Comparison of ENCODE assay signal across 1 cellular context in the genomic region with DNA sequence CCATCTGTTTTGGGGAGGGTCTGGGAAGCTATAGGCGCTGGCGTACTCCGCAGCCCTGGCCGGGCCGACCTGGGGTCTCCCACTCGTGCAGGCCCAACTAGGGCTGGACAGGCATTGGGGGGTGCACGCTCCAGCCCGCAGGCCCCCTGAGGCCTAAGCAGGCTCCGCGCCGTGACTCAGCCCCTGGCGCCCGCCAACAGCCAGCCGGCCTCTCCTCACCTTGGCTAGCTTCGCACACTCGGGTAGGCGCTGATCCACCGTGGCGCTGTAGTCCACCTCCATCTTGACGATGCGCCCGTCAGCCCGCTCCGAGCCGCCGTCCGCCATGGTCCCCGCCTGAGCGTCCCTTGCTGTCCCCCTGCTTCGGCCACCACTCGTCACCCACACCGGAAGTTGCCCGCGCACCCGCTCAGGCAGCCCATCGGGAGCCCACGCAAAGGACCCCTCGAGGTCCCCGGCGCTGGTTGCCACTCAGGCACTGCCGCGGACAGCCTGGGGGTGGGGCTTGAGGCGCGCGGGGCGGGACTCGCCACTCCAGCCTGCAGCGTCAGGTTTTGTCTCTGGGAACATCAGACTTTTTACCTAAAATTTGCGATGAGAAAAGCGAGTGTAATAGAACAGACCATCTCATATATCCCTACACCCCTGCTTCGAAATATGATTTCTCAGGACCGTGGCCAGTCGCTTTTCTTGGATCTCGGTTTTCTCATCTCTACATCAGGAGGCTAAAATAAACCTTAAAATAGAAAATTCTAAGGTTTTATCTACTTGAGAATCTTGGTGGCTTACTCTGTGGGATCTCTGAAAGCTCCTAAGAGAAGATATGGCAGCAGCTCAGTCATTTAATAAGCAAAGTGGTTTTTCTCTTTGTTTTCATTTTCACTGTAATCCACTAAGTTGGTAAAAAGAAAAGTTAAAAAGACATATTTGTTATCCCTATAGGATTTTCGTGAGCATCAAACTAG.
TF ChIP-seq lines count a peak whose summit lies in the region.

A gene (minus strand): TSS at position 385 of the 965 bp plus-strand sequence. CDS start 58 bp downstream, at position 327.

TF ChIP-seq in HepG2, 621 proteins besides CTCF, POLR2A, EP300 and RAD21 (continued from another document and continues in another):
- TF ChIP-seq ZNF570 (CRISPR knock-in tag; IDR thresholded peaks at IDR 0.05; ENCODE audit: borderline replicate concordance) (no peak), ZNF331 (CRISPR knock-in tag; IDR thresholded peaks at IDR 0.05) (peak; percentile 95), TBX3 (IDR thresholded peaks at IDR 0.05; ENCODE audit: borderline replicate concordance) (no peak), SMARCE1 (IDR thresholded peaks at IDR 0.05; ENCODE audit: borderline replicate concordance) (no peak), ZNF30 (CRISPR knock-in tag; IDR thresholded peaks at IDR 0.05) (no peak), AKAP8 (CRISPR knock-in tag; IDR thresholded peaks at IDR 0.05) (peak; percentile 86), CHD2 (IDR thresholded peaks at IDR 0.05; ENCODE audit: low read depth, low read length) (no peak), SOX13 (IDR thresholded peaks at IDR 0.05) (no peak), SOX13 (CRISPR knock-in tag; conservative IDR thresholded peaks at IDR 0.05 in 1 of 2, IDR thresholded peaks at IDR 0.05 in 1 of 2) (peak in 1 of 2 experiments; percentile 59; a peak in 2 of 4 replicates), ZKSCAN8 (CRISPR knock-in tag; IDR thresholded peaks at IDR 0.05; ENCODE audit: borderline replicate concordance) (no peak), RFXANK (CRISPR knock-in tag; IDR thresholded peaks at IDR 0.05) (0 out of 2 replicates have a peak, but pooled peaks have one; percentile 69), PTBP1 (IDR thresholded peaks at IDR 0.05; ENCODE audit: low read depth, low read length, poor library complexity, severe bottlenecking) (no peak), ZSCAN31 (CRISPR knock-in tag; IDR thresholded peaks at IDR 0.05; ENCODE audit: low read depth) (peak; percentile 94), SRY (CRISPR knock-in tag; IDR thresholded peaks at IDR 0.05) (peak; percentile 95; the same call in 1 of the 2 replicates), ZNF180 (CRISPR knock-in tag; IDR thresholded peaks at IDR 0.05; ENCODE audit: borderline replicate concordance, low read depth) (0 out of 2 replicates have a peak, but pooled peaks have one; percentile 86), POLR2AphosphoS5 (IDR thresholded peaks at IDR 0.05; ENCODE audit: low read depth, low read length) (peak; percentile 93), ETV6 (CRISPR knock-in tag; conservative IDR thresholded peaks at IDR 0.05) (peak; percentile 85; the same call in 1 of the 2 replicates), GPN1 (CRISPR knock-in tag; IDR thresholded peaks at IDR 0.05; ENCODE audit: borderline replicate concordance) (no peak; the same call in 1 of the 2 replicates), SETDB1 (CRISPR knock-in tag; IDR thresholded peaks at IDR 0.05; ENCODE audit: borderline replicate concordance) (no peak)
- TF ChIP-seq, protein P1, sequence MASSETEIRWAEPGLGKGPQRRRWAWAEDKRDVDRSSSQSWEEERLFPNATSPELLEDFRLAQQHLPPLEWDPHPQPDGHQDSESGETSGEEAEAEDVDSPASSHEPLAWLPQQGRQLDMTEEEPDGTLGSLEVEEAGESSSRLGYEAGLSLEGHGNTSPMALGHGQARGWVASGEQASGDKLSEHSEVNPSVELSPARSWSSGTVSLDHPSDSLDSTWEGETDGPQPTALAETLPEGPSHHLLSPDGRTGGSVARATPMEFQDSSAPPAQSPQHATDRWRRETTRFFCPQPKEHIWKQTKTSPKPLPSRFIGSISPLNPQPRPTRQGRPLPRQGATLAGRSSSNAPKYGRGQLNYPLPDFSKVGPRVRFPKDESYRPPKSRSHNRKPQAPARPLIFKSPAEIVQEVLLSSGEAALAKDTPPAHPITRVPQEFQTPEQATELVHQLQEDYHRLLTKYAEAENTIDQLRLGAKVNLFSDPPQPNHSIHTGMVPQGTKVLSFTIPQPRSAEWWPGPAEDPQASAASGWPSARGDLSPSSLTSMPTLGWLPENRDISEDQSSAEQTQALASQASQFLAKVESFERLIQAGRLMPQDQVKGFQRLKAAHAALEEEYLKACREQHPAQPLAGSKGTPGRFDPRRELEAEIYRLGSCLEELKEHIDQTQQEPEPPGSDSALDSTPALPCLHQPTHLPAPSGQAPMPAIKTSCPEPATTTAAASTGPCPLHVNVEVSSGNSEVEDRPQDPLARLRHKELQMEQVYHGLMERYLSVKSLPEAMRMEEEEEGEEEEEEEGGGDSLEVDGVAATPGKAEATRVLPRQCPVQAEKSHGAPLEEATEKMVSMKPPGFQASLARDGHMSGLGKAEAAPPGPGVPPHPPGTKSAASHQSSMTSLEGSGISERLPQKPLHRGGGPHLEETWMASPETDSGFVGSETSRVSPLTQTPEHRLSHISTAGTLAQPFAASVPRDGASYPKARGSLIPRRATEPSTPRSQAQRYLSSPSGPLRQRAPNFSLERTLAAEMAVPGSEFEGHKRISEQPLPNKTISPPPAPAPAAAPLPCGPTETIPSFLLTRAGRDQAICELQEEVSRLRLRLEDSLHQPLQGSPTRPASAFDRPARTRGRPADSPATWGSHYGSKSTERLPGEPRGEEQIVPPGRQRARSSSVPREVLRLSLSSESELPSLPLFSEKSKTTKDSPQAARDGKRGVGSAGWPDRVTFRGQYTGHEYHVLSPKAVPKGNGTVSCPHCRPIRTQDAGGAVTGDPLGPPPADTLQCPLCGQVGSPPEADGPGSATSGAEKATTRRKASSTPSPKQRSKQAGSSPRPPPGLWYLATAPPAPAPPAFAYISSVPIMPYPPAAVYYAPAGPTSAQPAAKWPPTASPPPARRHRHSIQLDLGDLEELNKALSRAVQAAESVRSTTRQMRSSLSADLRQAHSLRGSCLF (CRISPR knock-in tag; IDR thresholded peaks at IDR 0.05; ENCODE audit: borderline replicate concordance), result no peak
- TF ChIP-seq, protein P2, sequence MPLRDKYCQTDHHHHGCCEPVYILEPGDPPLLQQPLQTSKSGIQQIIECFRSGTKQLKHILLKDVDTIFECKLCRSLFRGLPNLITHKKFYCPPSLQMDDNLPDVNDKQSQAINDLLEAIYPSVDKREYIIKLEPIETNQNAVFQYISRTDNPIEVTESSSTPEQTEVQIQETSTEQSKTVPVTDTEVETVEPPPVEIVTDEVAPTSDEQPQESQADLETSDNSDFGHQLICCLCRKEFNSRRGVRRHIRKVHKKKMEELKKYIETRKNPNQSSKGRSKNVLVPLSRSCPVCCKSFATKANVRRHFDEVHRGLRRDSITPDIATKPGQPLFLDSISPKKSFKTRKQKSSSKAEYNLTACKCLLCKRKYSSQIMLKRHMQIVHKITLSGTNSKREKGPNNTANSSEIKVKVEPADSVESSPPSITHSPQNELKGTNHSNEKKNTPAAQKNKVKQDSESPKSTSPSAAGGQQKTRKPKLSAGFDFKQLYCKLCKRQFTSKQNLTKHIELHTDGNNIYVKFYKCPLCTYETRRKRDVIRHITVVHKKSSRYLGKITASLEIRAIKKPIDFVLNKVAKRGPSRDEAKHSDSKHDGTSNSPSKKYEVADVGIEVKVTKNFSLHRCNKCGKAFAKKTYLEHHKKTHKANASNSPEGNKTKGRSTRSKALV (CRISPR knock-in tag; IDR thresholded peaks at IDR 0.05), result no peak; the same call in 1 of the 2 replicates
- TF ChIP-seq, protein P3, sequence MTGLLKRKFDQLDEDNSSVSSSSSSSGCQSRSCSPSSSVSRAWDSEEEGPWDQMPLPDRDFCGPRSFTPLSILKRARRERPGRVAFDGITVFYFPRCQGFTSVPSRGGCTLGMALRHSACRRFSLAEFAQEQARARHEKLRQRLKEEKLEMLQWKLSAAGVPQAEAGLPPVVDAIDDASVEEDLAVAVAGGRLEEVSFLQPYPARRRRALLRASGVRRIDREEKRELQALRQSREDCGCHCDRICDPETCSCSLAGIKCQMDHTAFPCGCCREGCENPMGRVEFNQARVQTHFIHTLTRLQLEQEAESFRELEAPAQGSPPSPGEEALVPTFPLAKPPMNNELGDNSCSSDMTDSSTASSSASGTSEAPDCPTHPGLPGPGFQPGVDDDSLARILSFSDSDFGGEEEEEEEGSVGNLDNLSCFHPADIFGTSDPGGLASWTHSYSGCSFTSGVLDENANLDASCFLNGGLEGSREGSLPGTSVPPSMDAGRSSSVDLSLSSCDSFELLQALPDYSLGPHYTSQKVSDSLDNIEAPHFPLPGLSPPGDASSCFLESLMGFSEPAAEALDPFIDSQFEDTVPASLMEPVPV (CRISPR knock-in tag; IDR thresholded peaks at IDR 0.05), result peak; percentile 98; the same call in 1 of the 2 replicates
- TF ChIP-seq, protein P4, sequence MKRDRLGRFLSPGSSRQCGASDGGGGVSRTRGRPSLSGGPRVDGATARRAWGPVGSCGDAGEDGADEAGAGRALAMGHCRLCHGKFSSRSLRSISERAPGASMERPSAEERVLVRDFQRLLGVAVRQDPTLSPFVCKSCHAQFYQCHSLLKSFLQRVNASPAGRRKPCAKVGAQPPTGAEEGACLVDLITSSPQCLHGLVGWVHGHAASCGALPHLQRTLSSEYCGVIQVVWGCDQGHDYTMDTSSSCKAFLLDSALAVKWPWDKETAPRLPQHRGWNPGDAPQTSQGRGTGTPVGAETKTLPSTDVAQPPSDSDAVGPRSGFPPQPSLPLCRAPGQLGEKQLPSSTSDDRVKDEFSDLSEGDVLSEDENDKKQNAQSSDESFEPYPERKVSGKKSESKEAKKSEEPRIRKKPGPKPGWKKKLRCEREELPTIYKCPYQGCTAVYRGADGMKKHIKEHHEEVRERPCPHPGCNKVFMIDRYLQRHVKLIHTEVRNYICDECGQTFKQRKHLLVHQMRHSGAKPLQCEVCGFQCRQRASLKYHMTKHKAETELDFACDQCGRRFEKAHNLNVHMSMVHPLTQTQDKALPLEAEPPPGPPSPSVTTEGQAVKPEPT (CRISPR knock-in tag; IDR thresholded peaks at IDR 0.05; ENCODE audit: low read depth), result peak; percentile 83; the same call in 1 of the 2 replicates
- TF ChIP-seq, protein P5, sequence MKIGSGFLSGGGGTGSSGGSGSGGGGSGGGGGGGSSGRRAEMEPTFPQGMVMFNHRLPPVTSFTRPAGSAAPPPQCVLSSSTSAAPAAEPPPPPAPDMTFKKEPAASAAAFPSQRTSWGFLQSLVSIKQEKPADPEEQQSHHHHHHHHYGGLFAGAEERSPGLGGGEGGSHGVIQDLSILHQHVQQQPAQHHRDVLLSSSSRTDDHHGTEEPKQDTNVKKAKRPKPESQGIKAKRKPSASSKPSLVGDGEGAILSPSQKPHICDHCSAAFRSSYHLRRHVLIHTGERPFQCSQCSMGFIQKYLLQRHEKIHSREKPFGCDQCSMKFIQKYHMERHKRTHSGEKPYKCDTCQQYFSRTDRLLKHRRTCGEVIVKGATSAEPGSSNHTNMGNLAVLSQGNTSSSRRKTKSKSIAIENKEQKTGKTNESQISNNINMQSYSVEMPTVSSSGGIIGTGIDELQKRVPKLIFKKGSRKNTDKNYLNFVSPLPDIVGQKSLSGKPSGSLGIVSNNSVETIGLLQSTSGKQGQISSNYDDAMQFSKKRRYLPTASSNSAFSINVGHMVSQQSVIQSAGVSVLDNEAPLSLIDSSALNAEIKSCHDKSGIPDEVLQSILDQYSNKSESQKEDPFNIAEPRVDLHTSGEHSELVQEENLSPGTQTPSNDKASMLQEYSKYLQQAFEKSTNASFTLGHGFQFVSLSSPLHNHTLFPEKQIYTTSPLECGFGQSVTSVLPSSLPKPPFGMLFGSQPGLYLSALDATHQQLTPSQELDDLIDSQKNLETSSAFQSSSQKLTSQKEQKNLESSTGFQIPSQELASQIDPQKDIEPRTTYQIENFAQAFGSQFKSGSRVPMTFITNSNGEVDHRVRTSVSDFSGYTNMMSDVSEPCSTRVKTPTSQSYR (CRISPR knock-in tag; IDR thresholded peaks at IDR 0.05; ENCODE audit: borderline replicate concordance), result 0 out of 2 replicates have a peak, but pooled peaks have one; percentile 10
- TF ChIP-seq, protein P6, sequence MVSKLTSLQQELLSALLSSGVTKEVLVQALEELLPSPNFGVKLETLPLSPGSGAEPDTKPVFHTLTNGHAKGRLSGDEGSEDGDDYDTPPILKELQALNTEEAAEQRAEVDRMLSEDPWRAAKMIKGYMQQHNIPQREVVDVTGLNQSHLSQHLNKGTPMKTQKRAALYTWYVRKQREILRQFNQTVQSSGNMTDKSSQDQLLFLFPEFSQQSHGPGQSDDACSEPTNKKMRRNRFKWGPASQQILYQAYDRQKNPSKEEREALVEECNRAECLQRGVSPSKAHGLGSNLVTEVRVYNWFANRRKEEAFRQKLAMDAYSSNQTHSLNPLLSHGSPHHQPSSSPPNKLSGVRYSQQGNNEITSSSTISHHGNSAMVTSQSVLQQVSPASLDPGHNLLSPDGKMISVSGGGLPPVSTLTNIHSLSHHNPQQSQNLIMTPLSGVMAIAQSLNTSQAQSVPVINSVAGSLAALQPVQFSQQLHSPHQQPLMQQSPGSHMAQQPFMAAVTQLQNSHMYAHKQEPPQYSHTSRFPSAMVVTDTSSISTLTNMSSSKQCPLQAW (CRISPR knock-in tag; IDR thresholded peaks at IDR 0.05), result peak; percentile 87
- TF ChIP-seq, protein P7, sequence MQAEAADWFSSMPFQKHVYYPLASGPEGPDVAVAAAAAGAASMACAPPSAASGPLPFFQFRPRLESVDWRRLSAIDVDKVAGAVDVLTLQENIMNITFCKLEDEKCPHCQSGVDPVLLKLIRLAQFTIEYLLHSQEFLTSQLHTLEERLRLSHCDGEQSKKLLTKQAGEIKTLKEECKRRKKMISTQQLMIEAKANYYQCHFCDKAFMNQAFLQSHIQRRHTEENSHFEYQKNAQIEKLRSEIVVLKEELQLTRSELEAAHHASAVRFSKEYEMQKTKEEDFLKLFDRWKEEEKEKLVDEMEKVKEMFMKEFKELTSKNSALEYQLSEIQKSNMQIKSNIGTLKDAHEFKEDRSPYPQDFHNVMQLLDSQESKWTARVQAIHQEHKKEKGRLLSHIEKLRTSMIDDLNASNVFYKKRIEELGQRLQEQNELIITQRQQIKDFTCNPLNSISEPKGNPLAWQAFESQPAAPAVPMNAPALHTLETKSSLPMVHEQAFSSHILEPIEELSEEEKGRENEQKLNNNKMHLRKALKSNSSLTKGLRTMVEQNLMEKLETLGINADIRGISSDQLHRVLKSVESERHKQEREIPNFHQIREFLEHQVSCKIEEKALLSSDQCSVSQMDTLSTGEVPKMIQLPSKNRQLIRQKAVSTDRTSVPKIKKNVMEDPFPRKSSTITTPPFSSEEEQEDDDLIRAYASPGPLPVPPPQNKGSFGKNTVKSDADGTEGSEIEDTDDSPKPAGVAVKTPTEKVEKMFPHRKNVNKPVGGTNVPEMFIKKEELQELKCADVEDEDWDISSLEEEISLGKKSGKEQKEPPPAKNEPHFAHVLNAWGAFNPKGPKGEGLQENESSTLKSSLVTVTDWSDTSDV (CRISPR knock-in tag; IDR thresholded peaks at IDR 0.05), result peak; percentile 62
- TF ChIP-seq, protein P8, sequence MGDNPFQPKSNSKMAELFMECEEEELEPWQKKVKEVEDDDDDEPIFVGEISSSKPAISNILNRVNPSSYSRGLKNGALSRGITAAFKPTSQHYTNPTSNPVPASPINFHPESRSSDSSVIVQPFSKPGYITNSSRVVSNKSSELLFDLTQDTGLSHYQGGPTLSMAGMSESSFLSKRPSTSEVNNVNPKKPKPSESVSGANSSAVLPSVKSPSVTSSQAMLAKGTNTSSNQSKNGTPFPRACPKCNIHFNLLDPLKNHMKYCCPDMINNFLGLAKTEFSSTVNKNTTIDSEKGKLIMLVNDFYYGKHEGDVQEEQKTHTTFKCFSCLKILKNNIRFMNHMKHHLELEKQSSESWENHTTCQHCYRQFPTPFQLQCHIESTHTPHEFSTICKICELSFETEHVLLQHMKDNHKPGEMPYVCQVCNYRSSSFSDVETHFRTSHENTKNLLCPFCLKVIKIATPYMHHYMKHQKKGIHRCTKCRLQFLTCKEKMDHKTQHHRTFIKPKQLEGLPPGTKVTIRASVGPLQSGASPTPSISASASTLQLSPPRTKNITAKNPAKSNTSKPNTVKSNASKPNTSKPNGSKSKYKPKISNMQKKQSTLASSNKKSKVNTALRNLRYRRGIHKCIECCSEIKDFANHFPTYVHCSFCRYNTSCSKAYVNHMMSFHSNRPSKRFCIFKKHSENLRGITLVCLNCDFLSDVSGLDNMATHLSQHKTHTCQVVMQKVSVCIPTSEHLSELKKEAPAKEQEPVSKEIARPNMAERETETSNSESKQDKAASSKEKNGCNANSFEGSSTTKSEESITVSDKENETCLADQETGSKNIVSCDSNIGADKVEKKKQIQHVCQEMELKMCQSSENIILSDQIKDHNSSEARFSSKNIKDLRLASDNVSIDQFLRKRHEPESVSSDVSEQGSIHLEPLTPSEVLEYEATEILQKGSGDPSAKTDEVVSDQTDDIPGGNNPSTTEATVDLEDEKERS (CRISPR knock-in tag; IDR thresholded peaks at IDR 0.05), result peak; percentile 97
